ENCODE assay signal across 31 cellular contexts in the genomic region with DNA sequence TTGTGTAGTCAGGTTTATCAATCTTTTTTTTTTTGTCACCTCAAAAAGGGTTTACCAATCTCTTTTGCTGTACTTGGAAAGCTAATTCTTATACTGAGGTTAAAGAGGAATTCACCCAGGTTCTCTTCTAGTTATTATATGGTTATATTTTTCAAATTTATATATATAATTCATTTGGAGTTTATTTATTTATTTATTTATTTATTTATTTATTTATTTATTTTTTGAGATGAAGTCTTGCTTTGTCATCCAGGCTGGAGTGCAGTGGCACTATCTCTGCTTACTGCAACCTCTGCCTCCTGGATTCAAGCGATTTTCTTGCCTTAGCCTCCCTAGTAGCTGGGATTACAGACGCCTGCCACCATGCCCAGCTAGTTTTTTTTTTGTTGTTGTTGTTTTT.
A peak's percentile ranks its signal among the peaks of the same experiment; 100 is the strongest.
DNase-seq lines count a peak whose midpoint lies in the region; ATAC-seq, FAIRE-seq and TF ChIP-seq lines count a peak whose summit lies in the region.
"Had no signal": no experiment of that assay in that cellular context is flagged by ENCODE, and none has a peak within 500 bp of the region (broad histone marks: within the 10 kb centered on the region; RNA-seq: fewer than 3 reads in every experiment).

No MANE protein-coding gene starts in this region.

- no peak for ATAC-seq in A549
- no peak for ATAC-seq in pancreas
- no peak for ATAC-seq in HG03095 (IDR thresholded peaks at IDR 0.05; ENCODE audit: unreplicated experiment)
- ATAC-seq: CD8-positive, alpha-beta T cell had no signal

- no peak overlapping the region for H3K4me3 ChIP-seq in A549
- no peak overlapping the region for H3K4me3 ChIP-seq in HEK293 (ENCODE audit: low read depth, low read length)
- H3K4me3 ChIP-seq in pancreas = no peak overlapping the region
- H3K4me3 ChIP-seq in coronary artery = no peak overlapping the region
- H3K4me3 ChIP-seq: BLaER1; BLaER1 treated with 17β-estradiol and CSF1 and Interleukin-3, amounts not matched to agents 10 nM and 100 nM had no signal

- H3K4me1 ChIP-seq in A549 (no peaks in the 10 kb centered on the region), HEK293 (ENCODE audit: control insufficient read depth, insufficient read depth, low read length) (no peaks in the 10 kb centered on the region), pancreas (no peaks in the 10 kb centered on the region)
- H3K4me1 ChIP-seq: BE2C; BLaER1; BLaER1 treated with 17β-estradiol and CSF1 and Interleukin-3, amounts not matched to agents 10 nM and 100 nM; Caco-2 had no signal

- no peaks in the 10 kb centered on the region for H3K36me3 ChIP-seq in HEK293 (ENCODE audit: control insufficient read depth in 2 of 2, insufficient read depth in 1 of 2, low read length in 2 of 2)
- H3K36me3 ChIP-seq in pancreas = no peaks in the 10 kb centered on the region
- H3K36me3 ChIP-seq: BE2C; BLaER1; BLaER1 treated with 17β-estradiol and CSF1 and Interleukin-3, amounts not matched to agents 10 nM and 100 nM had no signal

- 83% methylated on average over 2 of the region's 2 CpGs for WGBS in A549 (ENCODE audit: missing lambda C conversion rate)
- WGBS in pancreas, 2 donors = 82 to 96% methylated on average over 2 of the region's 2 CpGs

- no peak for TF ChIP-seq RAD21 in A549 (conservative IDR thresholded peaks at IDR 0.05 in 1 of 2, IDR thresholded peaks at IDR 0.05 in 1 of 2)

- H3K9me3 ChIP-seq in A549 = no peaks in the 10 kb centered on the region; the same call in 2 of the 3 replicates
- no peaks in the 10 kb centered on the region for H3K9me3 ChIP-seq in HEK293 (ENCODE audit: control insufficient read depth, insufficient read depth, low read depth, low read length)
- H3K9me3 ChIP-seq in pancreas = no peaks in the 10 kb centered on the region
- H3K9me3 ChIP-seq: BE2C, BLaER1, Caco-2 had no signal

- H3K27ac ChIP-seq in A549 (no peak overlapping the region), HEK293 (ENCODE audit: extremely low read depth, low read depth, low read length) (no peak overlapping the region), pancreas (no peak overlapping the region), coronary artery (no peak overlapping the region)
- H3K27ac ChIP-seq: 22Rv1; BLaER1; BLaER1 treated with 17β-estradiol and CSF1 and Interleukin-3, amounts not matched to agents 10 nM and 100 nM; C4-2B had no signal

- POLR2A ChIA-PET in A549 (lab: Yijun Ruan, JAX) (no interaction called here), HEK293 (lab: Yijun Ruan, JAX) (no interaction called here)

- intact Hi-C loops in pancreas (cut with DNase I) = no loop called here

- no peak for TF ChIP-seq CTCF in A549 (IDR thresholded peaks at IDR 0.05)
- no peak for TF ChIP-seq CTCF in HEK293 (tag by site-specific recombination; IDR thresholded peaks at IDR 0.05)
- TF ChIP-seq CTCF in pancreas (IDR thresholded peaks at IDR 0.05) = no peak
- TF ChIP-seq CTCF in coronary artery (IDR thresholded peaks at IDR 0.05) = no peak

- no peak overlapping the region for H3K4me2 ChIP-seq in A549
- H3K4me2 ChIP-seq: BLaER1; BLaER1 treated with 17β-estradiol and CSF1 and Interleukin-3, amounts not matched to agents 10 nM and 100 nM had no signal

- TF ChIP-seq EP300 in A549 (IDR thresholded peaks at IDR 0.05) = no peak

- no peak for FAIRE-seq in A549 (lab: Jason Lieb, UNC)
- FAIRE-seq in islet of Langerhans (lab: Jason Lieb, UNC) = peak; percentile 58
- no peak for FAIRE-seq in pancreas (lab: Jason Lieb, UNC)
- FAIRE-seq: D721Med had no signal

- no peak for TF ChIP-seq POLR2A in A549 (IDR thresholded peaks at IDR 0.05; ENCODE audit: low read length)

- no peaks in the 10 kb centered on the region for H3K27me3 ChIP-seq in pancreas
- H3K27me3 ChIP-seq: BE2C, BLaER1 had no signal

- CTCF ChIA-PET in A549 (lab: Yijun Ruan, JAX) = interaction anchor here (1.8 kb wide), 1 partner anchor 14 kb away, joined by 3 read pairs; no protein-coding TSS in a partner anchor
- CTCF ChIA-PET in HEK293 (lab: Yijun Ruan, JAX) = no interaction called here

- DNase-seq in A549 (ENCODE audit: low read depth in 1 of 2, low spot score in 1 of 2) = no peak
- no peak for DNase-seq in pancreas
- DNase-seq in coronary artery (ENCODE audit: low spot score) = no peak
- DNase-seq: 8988T; ACHN; AML-193; BE2C; C1 segment of cervical spinal cord; Caco-2; Calu3; CD4-positive, alpha-beta memory T cell; CD4-positive, alpha-beta T cell; CD4-positive, CD25-positive, alpha-beta regulatory T cell; CD8-positive, alpha-beta memory T cell; CD8-positive, alpha-beta T cell; COR-L47; DMS 273 treated with DMSO at 0.1 percent for 48 hours; DMS153; DMS53; DMS79; DMS79 treated with DMSO at 0.1 percent for 48 hours; DND-41; EL had no signal

TF ChIP-seq in A549, 52 proteins besides CTCF, POLR2A, EP300 and RAD21:
- TF ChIP-seq CBX8 (IDR thresholded peaks at IDR 0.05) (no peak), KDM5A (IDR thresholded peaks at IDR 0.05) (no peak), ZC3H11A (IDR thresholded peaks at IDR 0.05) (peak; percentile 91), HEYL (CRISPR knock-in tag; IDR thresholded peaks at IDR 0.05) (no peak)
- TF ChIP-seq, protein P1, sequence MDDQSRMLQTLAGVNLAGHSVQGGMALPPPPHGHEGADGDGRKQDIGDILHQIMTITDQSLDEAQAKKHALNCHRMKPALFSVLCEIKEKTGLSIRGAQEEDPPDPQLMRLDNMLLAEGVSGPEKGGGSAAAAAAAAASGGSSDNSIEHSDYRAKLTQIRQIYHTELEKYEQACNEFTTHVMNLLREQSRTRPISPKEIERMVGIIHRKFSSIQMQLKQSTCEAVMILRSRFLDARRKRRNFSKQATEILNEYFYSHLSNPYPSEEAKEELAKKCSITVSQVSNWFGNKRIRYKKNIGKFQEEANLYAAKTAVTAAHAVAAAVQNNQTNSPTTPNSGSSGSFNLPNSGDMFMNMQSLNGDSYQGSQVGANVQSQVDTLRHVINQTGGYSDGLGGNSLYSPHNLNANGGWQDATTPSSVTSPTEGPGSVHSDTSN (IDR thresholded peaks at IDR 0.05) = no peak

TF ChIP-seq in HEK293, 187 proteins besides CTCF, POLR2A, EP300 and RAD21:
- TF ChIP-seq ZNF423 (tag by site-specific recombination; IDR thresholded peaks at IDR 0.05) (no peak), ZNF391 (tag by site-specific recombination; IDR thresholded peaks at IDR 0.05; ENCODE audit: borderline replicate concordance, low read depth) (no peak), ZNF426 (tag by site-specific recombination; IDR thresholded peaks at IDR 0.05) (0 out of 2 replicates have a peak, but pooled peaks have one; percentile 8), ZFP3 (tag by site-specific recombination; IDR thresholded peaks at IDR 0.05; ENCODE audit: low read depth) (no peak), ZNF654 (tag by site-specific recombination; IDR thresholded peaks at IDR 0.05; ENCODE audit: low read depth) (peak; percentile 5; the same call in 1 of the 2 replicates)
- TF ChIP-seq, protein P2, sequence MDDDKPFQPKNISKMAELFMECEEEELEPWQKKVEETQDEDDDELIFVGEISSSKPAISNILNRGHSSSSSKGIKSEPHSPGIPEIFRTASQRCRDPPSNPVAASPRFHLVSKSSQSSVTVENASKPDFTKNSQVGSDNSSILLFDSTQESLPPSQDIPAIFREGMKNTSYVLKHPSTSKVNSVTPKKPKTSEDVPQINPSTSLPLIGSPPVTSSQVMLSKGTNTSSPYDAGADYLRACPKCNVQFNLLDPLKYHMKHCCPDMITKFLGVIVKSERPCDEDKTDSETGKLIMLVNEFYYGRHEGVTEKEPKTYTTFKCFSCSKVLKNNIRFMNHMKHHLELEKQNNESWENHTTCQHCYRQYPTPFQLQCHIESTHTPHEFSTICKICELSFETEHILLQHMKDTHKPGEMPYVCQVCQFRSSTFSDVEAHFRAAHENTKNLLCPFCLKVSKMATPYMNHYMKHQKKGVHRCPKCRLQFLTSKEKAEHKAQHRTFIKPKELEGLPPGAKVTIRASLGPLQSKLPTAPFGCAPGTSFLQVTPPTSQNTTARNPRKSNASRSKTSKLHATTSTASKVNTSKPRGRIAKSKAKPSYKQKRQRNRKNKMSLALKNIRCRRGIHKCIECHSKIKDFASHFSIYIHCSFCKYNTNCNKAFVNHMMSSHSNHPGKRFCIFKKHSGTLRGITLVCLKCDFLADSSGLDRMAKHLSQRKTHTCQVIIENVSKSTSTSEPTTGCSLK (tag by site-specific recombination; IDR thresholded peaks at IDR 0.05) = no peak
